Comparison of ENCODE assay signal across 11 cellular contexts in genomic region chr6:11434565-11435326, GRCh38.
DNase-seq lines count a peak whose midpoint lies in the region; ATAC-seq, FAIRE-seq and TF ChIP-seq lines count a peak whose summit lies in the region.
"Had no signal": no experiment of that assay in that cellular context is flagged by ENCODE, and none has a peak within 500 bp of the region (broad histone marks: within the 10 kb centered on the region; RNA-seq: fewer than 3 reads in every experiment).

No MANE protein-coding gene starts in this region.

- H3K4me1 Mint-ChIP-seq in astrocyte (ENCODE audit: low read depth, unreplicated experiment), result peaks cover 41% of the 10 kb centered on the region

- H3K27me3 ChIP-seq in astrocyte (ENCODE audit: insufficient read depth, low read length) (no peaks in the 10 kb centered on the region), tibial artery (no peaks in the 10 kb centered on the region)
- no peaks in the 10 kb centered on the region for H3K27me3 ChIP-seq in effector memory CD4-positive, alpha-beta T cell (replicated peaks; ENCODE audit: control insufficient read depth, insufficient read depth, low read length, poor library complexity, severe bottlenecking)

- peak overlapping the region; percentile 20 for H3K4me2 ChIP-seq in astrocyte (ENCODE audit: low read length)

- no peak overlapping the region for H3K4me3 Mint-ChIP-seq in astrocyte (ENCODE audit: unreplicated experiment)
- H3K4me3 Mint-ChIP-seq: activated naive CD8-positive, alpha-beta T cell had no signal

- H3K79me2 ChIP-seq in astrocyte (ENCODE audit: insufficient read depth, low read length), result no peaks in the 10 kb centered on the region

- H3K9ac ChIP-seq in astrocyte (ENCODE audit: low read length), result no peak overlapping the region

- intact Hi-C loops in left colon (cut with DNase I, micrococcal nuclease) (no loop called here), tibial artery (cut with DNase I; ENCODE audit: low total_unique reads) (loop anchor here (10.0 kb wide), 1 partner anchor 80 kb away; no protein-coding TSS in a partner anchor)

- DNase-seq in DMS79 treated with DMSO at 0.1 percent for 48 hours (lab: John Stamatoyannopoulos, UW) (peak; percentile 6), DMS79 (lab: John Stamatoyannopoulos, UW) (no peak), astrocyte (ENCODE audit: low read depth) (peak; percentile 86), left colon (peak in 1 of 2 donors; percentile 45), tibial artery (peak in 1 of 2 donors; percentile 74)
- DNase-seq in activated CD4-positive, alpha-beta T cell treated with anti-CD3 and anti-CD28 coated beads, Interleukin-2, amount 50 U/mL, for 48 hours, result no peak
- no peak for DNase-seq in stimulated activated naive CD4-positive, alpha-beta T cell (lab: John Stamatoyannopoulos, UW)
- no peak for DNase-seq in effector memory CD4-positive, alpha-beta T cell
- DNase-seq: 8988T, Karpas-422 had no signal

- no peaks in the 10 kb centered on the region for H3K36me3 Mint-ChIP-seq in astrocyte (ENCODE audit: low read depth, unreplicated experiment)
- H3K36me3 Mint-ChIP-seq: activated naive CD8-positive, alpha-beta T cell had no signal

- TF ChIP-seq CTCF in astrocyte (IDR thresholded peaks at IDR 0.05; ENCODE audit: insufficient read depth, low read depth, low read length), result no peak
- no peak for TF ChIP-seq CTCF in tibial artery (IDR thresholded peaks at IDR 0.05)

- FAIRE-seq in astrocyte (lab: Jason Lieb, UNC), result peak; percentile 67

- H3K4me3 ChIP-seq in astrocyte (ENCODE audit: insufficient read depth, low read depth, low read length) (no peak overlapping the region), tibial artery (no peak overlapping the region)
- no peak overlapping the region for H3K4me3 ChIP-seq in effector memory CD4-positive, alpha-beta T cell (ENCODE audit: insufficient read depth, low read depth, low read length, poor library complexity, severe bottlenecking)

- H3K27ac Mint-ChIP-seq in astrocyte (ENCODE audit: unreplicated experiment), result no peak overlapping the region

- H3K4me1 ChIP-seq in astrocyte (ENCODE audit: insufficient read depth, low read length) (peaks cover 50% of the 10 kb centered on the region), tibial artery (peaks cover 0 to 71% (median 31%) of the 10 kb centered on the region in 4 donors)
- H3K4me1 ChIP-seq in effector memory CD4-positive, alpha-beta T cell (ENCODE audit: control insufficient read depth, insufficient read depth, low read length, poor library complexity, severe bottlenecking), result no peaks in the 10 kb centered on the region

- no peaks in the 10 kb centered on the region for H4K20me1 ChIP-seq in astrocyte (ENCODE audit: insufficient read depth, low read length)

- peaks cover 2% of the 10 kb centered on the region for H3K9me3 Mint-ChIP-seq in astrocyte (ENCODE audit: unreplicated experiment)

- no peaks in the 10 kb centered on the region for H3K27me3 Mint-ChIP-seq in astrocyte (ENCODE audit: low read depth, unreplicated experiment)
- H3K27me3 Mint-ChIP-seq: activated naive CD8-positive, alpha-beta T cell had no signal

- H3K36me3 ChIP-seq in astrocyte (ENCODE audit: insufficient read depth, low read length) (no peaks in the 10 kb centered on the region), tibial artery (no peaks in the 10 kb centered on the region)
- no peaks in the 10 kb centered on the region for H3K36me3 ChIP-seq in effector memory CD4-positive, alpha-beta T cell (ENCODE audit: control insufficient read depth, insufficient read depth, low read length)

- H3K27ac ChIP-seq in astrocyte (ENCODE audit: low read depth, low read length) (peak overlapping the region; percentile 92), tibial artery (peak overlapping the region; percentile 77 to 82)
- no peak overlapping the region for H3K27ac ChIP-seq in effector memory CD4-positive, alpha-beta T cell (ENCODE audit: insufficient read depth, low read length, poor library complexity, severe bottlenecking)

- ATAC-seq in left colon, result peak; percentile 82

- no peaks in the 10 kb centered on the region for H3K9me3 ChIP-seq in astrocyte (ENCODE audit: insufficient read depth, low read depth, low read length)
- H3K9me3 ChIP-seq in tibial artery, result no peaks in the 10 kb centered on the region
- no peaks in the 10 kb centered on the region for H3K9me3 ChIP-seq in effector memory CD4-positive, alpha-beta T cell (ENCODE audit: control insufficient read depth, low read length)

- H2AFZ ChIP-seq in astrocyte (ENCODE audit: low read depth, low read length), result no peak overlapping the region

Comparison
In these comparisons a context has a peak if more than half of its experiments do, and no peak if none do; other contexts are left out.
1. DNase-seq: peak in DMS79 treated with DMSO at 0.1 percent for 48 hours (single experiment) and astrocyte (single experiment); none in DMS79 (single experiment), activated CD4-positive, alpha-beta T cell treated with anti-CD3 and anti-CD28 coated beads, Interleukin-2, amount 50 U/mL, for 48 hours (0 of 2), stimulated activated naive CD4-positive, alpha-beta T cell (0 of 6) and effector memory CD4-positive, alpha-beta T cell (0 of 3).